In genomic region chr19:15640904-15641597, GRCh38 we compare ENCODE assay signal across 23 cellular contexts. TPM values are rescaled to one million over a fixed set of nuclear protein-coding genes. Genes with fewer than 3 reads are reported as not detected.
DNase-seq lines count a peak whose midpoint lies in the region; ATAC-seq and TF ChIP-seq lines count a peak whose summit lies in the region.
"Had no signal": no experiment of that assay in that cellular context is flagged by ENCODE, and none has a peak within 500 bp of the region (broad histone marks: within the 10 kb centered on the region; RNA-seq: fewer than 3 reads in every experiment).

No MANE protein-coding gene starts in this region.

- no peaks in the 10 kb centered on the region for H3K9me3 ChIP-seq in Peyer's patch
- H3K9me3 ChIP-seq in SJCRH30 (replicated peaks) = no peaks in the 10 kb centered on the region
- H3K9me3 ChIP-seq: adrenal gland, gastrocnemius medialis, SJSA1, thyroid gland had no signal

- H3K36me3 Mint-ChIP-seq in CD14-positive monocyte = peaks cover 0 to 8% of the 10 kb centered on the region in 2 donors
- no peaks in the 10 kb centered on the region for H3K36me3 Mint-ChIP-seq in osteocyte (ENCODE audit: unreplicated experiment)
- H3K36me3 Mint-ChIP-seq: activated CD8-positive, alpha-beta memory T cell treated with anti-CD3 and anti-CD28 coated beads, Interleukin-2, amount 10 ng/mL, durations not matched to agents 7 days and 5 days; IgD-negative memory B cell; naive thymus-derived CD4-positive, alpha-beta T cell had no signal

- H3K4me1 Mint-ChIP-seq in CD14-positive monocyte (peaks cover 40% of the 10 kb centered on the region), osteocyte (ENCODE audit: unreplicated experiment) (no peaks in the 10 kb centered on the region)
- H3K4me1 Mint-ChIP-seq: activated CD8-positive, alpha-beta memory T cell treated with anti-CD3 and anti-CD28 coated beads, Interleukin-2, amount 10 ng/mL, durations not matched to agents 7 days and 5 days had no signal

- H3K27me3 Mint-ChIP-seq in CD14-positive monocyte (ENCODE audit: low read depth in 3 of 3) (peaks cover 0 to 3% (median 2%) of the 10 kb centered on the region in 3 donors), osteocyte (ENCODE audit: unreplicated experiment) (no peaks in the 10 kb centered on the region)
- H3K27me3 Mint-ChIP-seq: activated CD8-positive, alpha-beta memory T cell treated with anti-CD3 and anti-CD28 coated beads, Interleukin-2, amount 10 ng/mL, durations not matched to agents 7 days and 5 days had no signal

- TF ChIP-seq POLR2A in Peyer's patch (IDR thresholded peaks at IDR 0.05) = peak in 1 of 2 donors; percentile 46

- TF ChIP-seq CTCF in CD14-positive monocyte (IDR thresholded peaks at IDR 0.05) (no peak), Peyer's patch (IDR thresholded peaks at IDR 0.05) (no peak), osteocyte (IDR thresholded peaks at IDR 0.05) (no peak)

- DNase-seq in CD14-positive monocyte (ENCODE audit: low spot score) = no peak
- peak in 2 of 3 donors; percentile 68 to 70 for DNase-seq in Peyer's patch
- DNase-seq in osteocyte (ENCODE audit: extremely low spot score, unreplicated experiment) = peak; percentile 81
- DNase-seq in NOMO-1 treated with dmso at 0.1 percent for 144 hours (lab: John Stamatoyannopoulos, UW; ENCODE audit: unreplicated experiment) = no peak
- no peak for DNase-seq in SJCRH30
- no peak for DNase-seq in NCI-H128 (lab: John Stamatoyannopoulos, UW; ENCODE audit: unreplicated experiment)
- no peak for DNase-seq in kidney glomerular epithelial cell (lab: John Stamatoyannopoulos, UW)
- DNase-seq: activated CD8-positive, alpha-beta memory T cell treated with anti-CD3 and anti-CD28 coated beads, Interleukin-2, amount 10 ng/mL, durations not matched to agents 7 days and 5 days; CD4-positive, alpha-beta T cell; central memory CD4-positive, alpha-beta T cell; gastrocnemius medialis; naive thymus-derived CD4-positive, alpha-beta T cell; NCI-H510A had no signal

- peaks cover 0 to 4% (median 0%) of the 10 kb centered on the region in 7 donors for H3K9me3 Mint-ChIP-seq in CD14-positive monocyte
- peaks cover 29% of the 10 kb centered on the region for H3K9me3 Mint-ChIP-seq in osteocyte (ENCODE audit: unreplicated experiment)
- H3K9me3 Mint-ChIP-seq: CD4-positive, alpha-beta T cell; naive thymus-derived CD4-positive, alpha-beta T cell had no signal

- peak overlapping the region in 2 of 4 donors; percentile 32 to 51 for H3K4me3 ChIP-seq in Peyer's patch
- no peak overlapping the region for H3K4me3 ChIP-seq in SJCRH30
- H3K4me3 ChIP-seq: adrenal gland, gastrocnemius medialis, SJSA1, thyroid gland had no signal

- H3K27ac ChIP-seq in Peyer's patch = peak overlapping the region in 3 of 4 donors; percentile 66 to 95 (median 90)
- no peak overlapping the region for H3K27ac ChIP-seq in SJCRH30
- H3K27ac ChIP-seq: adrenal gland, gastrocnemius medialis, SJSA1, thyroid gland had no signal

- H3K27ac Mint-ChIP-seq in CD14-positive monocyte = peak overlapping the region in 6 of 7 donors; percentile 36 to 69 (median 57)
- no peak overlapping the region for H3K27ac Mint-ChIP-seq in osteocyte (ENCODE audit: unreplicated experiment)
- H3K27ac Mint-ChIP-seq: activated CD8-positive, alpha-beta memory T cell treated with anti-CD3 and anti-CD28 coated beads, Interleukin-2, amount 10 ng/mL, durations not matched to agents 7 days and 5 days; CD4-positive, alpha-beta T cell; IgD-negative memory B cell; naive thymus-derived CD4-positive, alpha-beta T cell had no signal

- H3K4me1 ChIP-seq in Peyer's patch = peaks cover 0 to 19% (median 0%) of the 10 kb centered on the region in 4 donors
- H3K4me1 ChIP-seq in SJCRH30 = no peaks in the 10 kb centered on the region
- H3K4me1 ChIP-seq: adrenal gland, gastrocnemius medialis, SJSA1, thyroid gland had no signal

- no peaks in the 10 kb centered on the region for H3K27me3 ChIP-seq in Peyer's patch
- H3K27me3 ChIP-seq in SJCRH30 = 0 out of 2 replicates have a peak, but pooled peaks cover 7% of the 10 kb centered on the region
- H3K27me3 ChIP-seq: adrenal gland, gastrocnemius medialis, SJSA1, thyroid gland had no signal

- H3K4me3 Mint-ChIP-seq in CD14-positive monocyte (peak overlapping the region; percentile 43 to 51), osteocyte (ENCODE audit: unreplicated experiment) (no peak overlapping the region)
- H3K4me3 Mint-ChIP-seq: activated CD8-positive, alpha-beta memory T cell treated with anti-CD3 and anti-CD28 coated beads, Interleukin-2, amount 10 ng/mL, durations not matched to agents 7 days and 5 days; CD4-positive, alpha-beta T cell; naive thymus-derived CD4-positive, alpha-beta T cell had no signal

- H3K36me3 ChIP-seq in Peyer's patch (no peaks in the 10 kb centered on the region), SJCRH30 (no peaks in the 10 kb centered on the region)
- H3K36me3 ChIP-seq: adrenal gland, gastrocnemius medialis, SJSA1, thyroid gland had no signal

- intact Hi-C loops in CD14-positive monocyte (cut with micrococcal nuclease) = no loop called here

- peak; percentile 48 for ATAC-seq in esophagus mucosa
- ATAC-seq: activated CD4-positive, CD25-positive, alpha-beta regulatory T cell treated with anti-CD3 and anti-CD28 coated beads, Interleukin-2, amount 50 U/mL, for 24 hours; activated CD8-positive, alpha-beta memory T cell treated with anti-CD3 and anti-CD28 coated beads, Interleukin-2, amount 10 ng/mL, durations not matched to agents 7 days and 5 days; gastrocnemius medialis had no signal

RNA-seq across cellular contexts. Expression of gene CYP4F3, which starts 0.4 kb away (rescaled TPM):
- 1 to 10 TPM in 1 of 2 donors, under 1 TPM in 1; 0.56 to 1.2 TPM for polyA plus RNA-seq in CD14-positive monocyte
- total RNA-seq in Peyer's patch = 100 to 1,000 TPM in 1 of 4 donors, 10 to 100 TPM in 3; 23.9 to 164 (median 73.9) TPM
- 34.8 TPM for total RNA-seq in esophagus mucosa
- total RNA-seq in osteocyte = not detected in 2 replicates
- not detected in 2 replicates for total RNA-seq in SJCRH30 (2014; rRNA removed; shearing (Covaris generic))
- total RNA-seq: A673; CD4-positive, alpha-beta T cell; Daoy; SJSA1 had no signal
- polyA plus RNA-seq: IgD-negative memory B cell; naive thymus-derived CD4-positive, alpha-beta T cell had no signal

RNA-seq across cellular contexts. Expression of gene CYP4F8, which starts 26.0 kb away (rescaled TPM):
- polyA plus RNA-seq in CD14-positive monocyte = not detected
- total RNA-seq in Peyer's patch = not detected
- not detected for total RNA-seq in esophagus mucosa
- not detected in 2 replicates for total RNA-seq in osteocyte
- not detected in 2 replicates for total RNA-seq in SJCRH30 (2014; rRNA removed; shearing (Covaris generic))
- total RNA-seq: A673; activated CD8-positive, alpha-beta memory T cell treated with anti-CD3 and anti-CD28 coated beads, Interleukin-2, amount 10 ng/mL, durations not matched to agents 7 days and 5 days; adrenal gland; CD4-positive, alpha-beta T cell; Daoy; gastrocnemius medialis; left ventricle myocardium superior; naive thymus-derived CD4-positive, alpha-beta T cell; SJSA1; T-helper 2 cell treated with Interferon-gamma antibody and Interleukin-4, amounts not matched to agents 100 ng/mL and 5 ng/mL, for 36 hours; thyroid gland had no signal
- polyA plus RNA-seq: adrenal gland; IgD-negative memory B cell; naive thymus-derived CD4-positive, alpha-beta T cell had no signal

RNA-seq across cellular contexts. Expression of gene CYP4F12, which starts 31.8 kb away (rescaled TPM):
- not detected for polyA plus RNA-seq in CD14-positive monocyte
- total RNA-seq in Peyer's patch (100 to 1,000 TPM in 3 of 4 donors, 10 to 100 TPM in 1; 64.4 to 736 (median 551) TPM), esophagus mucosa (31.5 TPM), osteocyte (not detected in 2 replicates)
- total RNA-seq in SJCRH30 (2014; rRNA removed; shearing (Covaris generic)) = not detected in 2 replicates
- total RNA-seq: A673; SJSA1; T-helper 2 cell treated with Interferon-gamma antibody and Interleukin-4, amounts not matched to agents 100 ng/mL and 5 ng/mL, for 36 hours had no signal
- polyA plus RNA-seq: IgD-negative memory B cell; naive thymus-derived CD4-positive, alpha-beta T cell had no signal

Comparison
In these comparisons a context has a peak if more than half of its experiments do, and no peak if none do; other contexts are left out.
1. DNase-seq: peak in Peyer's patch (2 of 3) and osteocyte (single experiment); none in CD14-positive monocyte (single experiment), NOMO-1 treated with dmso at 0.1 percent for 144 hours (single experiment), SJCRH30 (0 of 2), NCI-H128 (single experiment) and kidney glomerular epithelial cell (single experiment).
2. RNA of gene CYP4F3, which starts 0.4 kb away (total RNA-seq): 23.9 to 164 TPM in Peyer's patch and 34.8 TPM in esophagus mucosa (single experiment); not detected in SJCRH30 and not detected in osteocyte; every median in the first group is over 10 times any median in the second.
3. RNA of gene CYP4F12, which starts 31.8 kb away (total RNA-seq): 64.4 to 736 TPM in Peyer's patch and 31.5 TPM in esophagus mucosa (single experiment); not detected in osteocyte and not detected in SJCRH30; every median in the first group is over 10 times any median in the second.